In the genomic region with DNA sequence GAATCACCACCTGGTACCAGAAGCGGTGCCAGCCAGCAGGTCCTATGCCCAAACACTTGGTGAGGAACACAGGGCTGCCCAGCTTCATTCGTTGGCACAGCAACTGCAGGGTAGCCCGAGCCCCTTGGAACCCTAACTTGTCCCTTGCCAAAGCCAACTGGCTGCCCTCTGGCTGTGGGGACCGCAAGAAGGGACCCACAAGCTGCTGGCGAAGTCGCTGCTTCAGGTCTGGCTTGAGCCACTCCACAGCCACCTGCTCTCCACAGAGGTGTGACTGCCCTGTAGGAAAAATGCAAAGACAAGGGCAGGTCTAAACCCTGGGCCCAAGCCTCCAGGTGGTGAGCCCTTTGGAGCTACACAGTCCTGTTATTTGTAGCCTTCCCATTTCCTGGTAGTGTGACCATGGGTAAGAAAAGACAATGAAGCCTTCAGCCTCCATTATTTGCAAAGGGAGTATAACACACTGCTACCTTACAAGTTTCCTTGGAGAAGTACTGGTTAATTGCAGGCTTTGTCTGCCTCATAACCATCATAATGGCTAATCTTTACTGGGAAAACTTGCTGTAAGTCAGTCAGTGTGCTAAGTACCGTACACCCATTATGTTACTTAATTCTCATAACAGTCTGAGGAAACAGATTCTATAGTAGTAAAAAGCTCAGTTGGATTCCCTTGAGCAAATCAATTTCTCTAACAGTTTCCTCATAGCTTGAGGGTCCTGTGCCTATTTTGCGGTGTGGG, we compare ENCODE assay signal across 1 cellular context.
TF ChIP-seq lines count a peak whose summit lies in the region.

No MANE protein-coding gene starts in this region.

TF ChIP-seq in IMR-90, 13 proteins besides CTCF, POLR2A, EP300 and RAD21:
- TF ChIP-seq, protein P1, sequence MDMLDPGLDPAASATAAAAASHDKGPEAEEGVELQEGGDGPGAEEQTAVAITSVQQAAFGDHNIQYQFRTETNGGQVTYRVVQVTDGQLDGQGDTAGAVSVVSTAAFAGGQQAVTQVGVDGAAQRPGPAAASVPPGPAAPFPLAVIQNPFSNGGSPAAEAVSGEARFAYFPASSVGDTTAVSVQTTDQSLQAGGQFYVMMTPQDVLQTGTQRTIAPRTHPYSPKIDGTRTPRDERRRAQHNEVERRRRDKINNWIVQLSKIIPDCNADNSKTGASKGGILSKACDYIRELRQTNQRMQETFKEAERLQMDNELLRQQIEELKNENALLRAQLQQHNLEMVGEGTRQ (IDR thresholded peaks at IDR 0.05; ENCODE audit: low read depth, low read length) = no peak
- TF ChIP-seq RFX5 (IDR thresholded peaks at IDR 0.05; ENCODE audit: low read depth, low read length) (no peak), NFE2L2 (IDR thresholded peaks at IDR 0.05; ENCODE audit: low read depth, low read length) (no peak), BHLHE40 (IDR thresholded peaks at IDR 0.05; ENCODE audit: low read depth, low read length) (no peak), RCOR1 (IDR thresholded peaks at IDR 0.05; ENCODE audit: insufficient replicate concordance, low read length) (no peak), MAZ (IDR thresholded peaks at IDR 0.05; ENCODE audit: borderline replicate concordance, low read depth, low read length) (no peak), MXI1 (IDR thresholded peaks at IDR 0.05; ENCODE audit: borderline replicate concordance, low read depth, low read length) (no peak), CHD1 (IDR thresholded peaks at IDR 0.05; ENCODE audit: low read depth, low read length) (no peak), MAFK (IDR thresholded peaks at IDR 0.05; ENCODE audit: low read depth, low read length) (no peak), SMC3 (IDR thresholded peaks at IDR 0.05; ENCODE audit: low read depth, low read length) (no peak), CEBPB (IDR thresholded peaks at IDR 0.05; ENCODE audit: low read depth, low read length) (no peak), FOS (IDR thresholded peaks at IDR 0.05; ENCODE audit: low read depth, low read length) (no peak)
- TF ChIP-seq, protein P2, sequence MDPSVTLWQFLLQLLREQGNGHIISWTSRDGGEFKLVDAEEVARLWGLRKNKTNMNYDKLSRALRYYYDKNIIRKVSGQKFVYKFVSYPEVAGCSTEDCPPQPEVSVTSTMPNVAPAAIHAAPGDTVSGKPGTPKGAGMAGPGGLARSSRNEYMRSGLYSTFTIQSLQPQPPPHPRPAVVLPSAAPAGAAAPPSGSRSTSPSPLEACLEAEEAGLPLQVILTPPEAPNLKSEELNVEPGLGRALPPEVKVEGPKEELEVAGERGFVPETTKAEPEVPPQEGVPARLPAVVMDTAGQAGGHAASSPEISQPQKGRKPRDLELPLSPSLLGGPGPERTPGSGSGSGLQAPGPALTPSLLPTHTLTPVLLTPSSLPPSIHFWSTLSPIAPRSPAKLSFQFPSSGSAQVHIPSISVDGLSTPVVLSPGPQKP (IDR thresholded peaks at IDR 0.05; ENCODE audit: borderline replicate concordance, low read depth, low read length) = no peak
